ENCODE assay signal across 1 cellular context in the genomic region with DNA sequence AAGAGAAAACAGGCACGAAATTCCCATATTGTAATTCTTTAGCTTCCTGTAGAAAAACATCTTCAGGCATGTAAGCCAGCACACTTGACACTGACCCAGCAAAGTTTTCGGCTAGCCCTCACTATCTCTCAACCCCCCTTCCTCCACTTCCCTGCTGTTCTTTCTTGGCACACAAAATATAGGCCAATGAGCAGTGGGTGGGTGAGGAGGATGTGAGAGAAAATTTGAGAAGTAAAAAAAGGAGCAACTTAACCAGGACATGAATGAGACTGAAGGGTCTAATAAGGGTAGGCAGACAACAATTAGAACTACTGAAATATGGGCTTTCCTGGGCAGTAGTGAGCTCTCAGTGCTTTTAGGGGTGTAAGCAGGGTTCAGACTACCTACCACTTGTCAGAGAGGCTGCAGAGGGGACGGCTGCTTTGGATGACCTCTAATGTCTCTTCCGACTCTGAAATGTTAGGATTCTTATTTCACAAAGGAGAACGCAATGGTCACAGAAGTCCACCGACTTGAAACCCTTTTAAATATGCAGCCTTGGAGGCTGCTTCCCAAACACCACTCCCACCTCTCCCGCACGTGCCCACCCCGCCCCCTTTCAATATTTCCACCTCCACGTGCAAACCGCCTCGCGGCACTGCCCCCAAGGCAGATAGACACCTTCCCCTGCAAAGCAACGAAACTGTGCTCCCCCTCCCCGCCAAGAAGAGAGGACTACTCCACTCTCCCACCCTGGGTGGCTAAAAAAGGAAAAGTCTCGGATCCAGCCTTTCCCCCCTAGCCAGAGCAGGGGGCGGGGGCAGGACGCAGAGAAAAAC.
TF ChIP-seq lines count a peak whose summit lies in the region.

No MANE protein-coding gene starts in this region.

TF ChIP-seq in HepG2, 621 proteins besides CTCF, POLR2A, EP300 and RAD21 (continued from another document):
- peak; percentile 48; the same call in 1 of the 2 replicates for TF ChIP-seq MXD1 (CRISPR knock-in tag; IDR thresholded peaks at IDR 0.05)
- no peak for TF ChIP-seq ZNF256 (CRISPR knock-in tag; conservative IDR thresholded peaks at IDR 0.05)
- TF ChIP-seq ZNF607 (CRISPR knock-in tag; IDR thresholded peaks at IDR 0.05; ENCODE audit: borderline replicate concordance), result 0 out of 2 replicates have a peak, but pooled peaks have one; percentile 43
- 0 out of 2 replicates have a peak, but pooled peaks have one; percentile 18 for TF ChIP-seq NCOA1 (CRISPR knock-in tag; IDR thresholded peaks at IDR 0.05)
- TF ChIP-seq ZNF878 (CRISPR knock-in tag; IDR thresholded peaks at IDR 0.05), result no peak
- TF ChIP-seq, protein P1, sequence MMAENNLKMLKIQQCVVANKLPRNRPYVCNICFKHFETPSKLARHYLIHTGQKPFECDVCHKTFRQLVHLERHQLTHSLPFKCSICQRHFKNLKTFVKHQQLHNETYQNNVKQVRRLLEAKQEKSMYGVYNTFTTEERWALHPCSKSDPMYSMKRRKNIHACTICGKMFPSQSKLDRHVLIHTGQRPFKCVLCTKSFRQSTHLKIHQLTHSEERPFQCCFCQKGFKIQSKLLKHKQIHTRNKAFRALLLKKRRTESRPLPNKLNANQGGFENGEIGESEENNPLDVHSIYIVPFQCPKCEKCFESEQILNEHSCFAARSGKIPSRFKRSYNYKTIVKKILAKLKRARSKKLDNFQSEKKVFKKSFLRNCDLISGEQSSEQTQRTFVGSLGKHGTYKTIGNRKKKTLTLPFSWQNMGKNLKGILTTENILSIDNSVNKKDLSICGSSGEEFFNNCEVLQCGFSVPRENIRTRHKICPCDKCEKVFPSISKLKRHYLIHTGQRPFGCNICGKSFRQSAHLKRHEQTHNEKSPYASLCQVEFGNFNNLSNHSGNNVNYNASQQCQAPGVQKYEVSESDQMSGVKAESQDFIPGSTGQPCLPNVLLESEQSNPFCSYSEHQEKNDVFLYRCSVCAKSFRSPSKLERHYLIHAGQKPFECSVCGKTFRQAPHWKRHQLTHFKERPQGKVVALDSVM (CRISPR knock-in tag; IDR thresholded peaks at IDR 0.05), result no peak
- TF ChIP-seq, protein P2, sequence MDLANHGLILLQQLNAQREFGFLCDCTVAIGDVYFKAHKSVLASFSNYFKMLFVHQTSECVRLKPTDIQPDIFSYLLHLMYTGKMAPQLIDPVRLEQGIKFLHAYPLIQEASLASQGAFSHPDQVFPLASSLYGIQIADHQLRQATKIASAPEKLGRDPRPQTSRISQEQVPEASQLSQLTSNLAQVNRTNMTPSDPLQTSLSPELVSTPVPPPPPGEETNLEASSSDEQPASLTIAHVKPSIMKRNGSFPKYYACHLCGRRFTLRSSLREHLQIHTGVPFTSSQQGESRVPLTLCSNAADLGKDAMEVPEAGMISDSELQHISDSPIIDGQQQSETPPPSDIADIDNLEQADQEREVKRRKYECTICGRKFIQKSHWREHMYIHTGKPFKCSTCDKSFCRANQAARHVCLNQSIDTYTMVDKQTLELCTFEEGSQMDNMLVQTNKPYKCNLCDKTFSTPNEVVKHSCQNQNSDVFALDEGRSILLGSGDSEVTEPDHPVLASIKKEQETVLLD (CRISPR knock-in tag; IDR thresholded peaks at IDR 0.05; ENCODE audit: low read depth), result no peak
- peak; percentile 74; the same call in 1 of the 2 replicates for TF ChIP-seq ZNF33B (CRISPR knock-in tag; IDR thresholded peaks at IDR 0.05)
- TF ChIP-seq HNRNPUL1 (IDR thresholded peaks at IDR 0.05; ENCODE audit: low read depth, low read length), result no peak
- TF ChIP-seq ZBTB46 (CRISPR knock-in tag; IDR thresholded peaks at IDR 0.05; ENCODE audit: borderline replicate concordance), result no peak
- no peak for TF ChIP-seq PITX1 (CRISPR knock-in tag; IDR thresholded peaks at IDR 0.05)
- no peak for TF ChIP-seq ZNF749 (CRISPR knock-in tag; IDR thresholded peaks at IDR 0.05; ENCODE audit: borderline replicate concordance)
- no peak for TF ChIP-seq ONECUT2 (CRISPR knock-in tag; IDR thresholded peaks at IDR 0.05)
- TF ChIP-seq RBFOX2 (IDR thresholded peaks at IDR 0.05; ENCODE audit: low read depth, low read length), result peak; percentile 21; the same call in 1 of the 2 replicates
- TF ChIP-seq, protein P3, sequence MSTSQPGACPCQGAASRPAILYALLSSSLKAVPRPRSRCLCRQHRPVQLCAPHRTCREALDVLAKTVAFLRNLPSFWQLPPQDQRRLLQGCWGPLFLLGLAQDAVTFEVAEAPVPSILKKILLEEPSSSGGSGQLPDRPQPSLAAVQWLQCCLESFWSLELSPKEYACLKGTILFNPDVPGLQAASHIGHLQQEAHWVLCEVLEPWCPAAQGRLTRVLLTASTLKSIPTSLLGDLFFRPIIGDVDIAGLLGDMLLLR (CRISPR knock-in tag; IDR thresholded peaks at IDR 0.05), result peak; percentile 67; the same call in 1 of the 2 replicates
- TF ChIP-seq NR2F1 (CRISPR knock-in tag; IDR thresholded peaks at IDR 0.05), result no peak
- TF ChIP-seq SAP130 (CRISPR knock-in tag; IDR thresholded peaks at IDR 0.05; ENCODE audit: low read depth), result peak; percentile 33; the same call in 1 of the 2 replicates
- no peak for TF ChIP-seq TEAD2 (CRISPR knock-in tag; IDR thresholded peaks at IDR 0.05)
- TF ChIP-seq, protein P4, sequence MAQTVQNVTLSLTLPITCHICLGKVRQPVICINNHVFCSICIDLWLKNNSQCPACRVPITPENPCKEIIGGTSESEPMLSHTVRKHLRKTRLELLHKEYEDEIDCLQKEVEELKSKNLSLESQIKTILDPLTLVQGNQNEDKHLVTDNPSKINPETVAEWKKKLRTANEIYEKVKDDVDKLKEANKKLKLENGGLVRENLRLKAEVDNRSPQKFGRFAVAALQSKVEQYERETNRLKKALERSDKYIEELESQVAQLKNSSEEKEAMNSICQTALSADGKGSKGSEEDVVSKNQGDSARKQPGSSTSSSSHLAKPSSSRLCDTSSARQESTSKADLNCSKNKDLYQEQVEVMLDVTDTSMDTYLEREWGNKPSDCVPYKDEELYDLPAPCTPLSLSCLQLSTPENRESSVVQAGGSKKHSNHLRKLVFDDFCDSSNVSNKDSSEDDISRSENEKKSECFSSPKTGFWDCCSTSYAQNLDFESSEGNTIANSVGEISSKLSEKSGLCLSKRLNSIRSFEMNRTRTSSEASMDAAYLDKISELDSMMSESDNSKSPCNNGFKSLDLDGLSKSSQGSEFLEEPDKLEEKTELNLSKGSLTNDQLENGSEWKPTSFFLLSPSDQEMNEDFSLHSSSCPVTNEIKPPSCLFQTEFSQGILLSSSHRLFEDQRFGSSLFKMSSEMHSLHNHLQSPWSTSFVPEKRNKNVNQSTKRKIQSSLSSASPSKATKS (CRISPR knock-in tag; IDR thresholded peaks at IDR 0.05), result no peak
- no peak for TF ChIP-seq MEIS2 (CRISPR knock-in tag; IDR thresholded peaks at IDR 0.05)
- no peak for TF ChIP-seq KAT2B (IDR thresholded peaks at IDR 0.05; ENCODE audit: borderline replicate concordance, low read depth, low read length)
- TF ChIP-seq ZNF232 (CRISPR knock-in tag; IDR thresholded peaks at IDR 0.05; ENCODE audit: borderline replicate concordance), result no peak
- 0 out of 2 replicates have a peak, but pooled peaks have one; percentile 4 for TF ChIP-seq ZNF569 (CRISPR knock-in tag; IDR thresholded peaks at IDR 0.05; ENCODE audit: borderline replicate concordance)
- TF ChIP-seq MXD4 (CRISPR knock-in tag; IDR thresholded peaks at IDR 0.05), result peak; percentile 45; the same call in 1 of the 2 replicates
- TF ChIP-seq PTBP1 (IDR thresholded peaks at IDR 0.05; ENCODE audit: low read depth, low read length, poor library complexity, severe bottlenecking), result no peak
- 0 out of 2 replicates have a peak, but pooled peaks have one; percentile 8 for TF ChIP-seq ZNF331 (CRISPR knock-in tag; IDR thresholded peaks at IDR 0.05)
- no peak for TF ChIP-seq ZNF160 (CRISPR knock-in tag; IDR thresholded peaks at IDR 0.05)
- TF ChIP-seq HDAC1 (CRISPR knock-in tag; IDR thresholded peaks at IDR 0.05), result peak; percentile 35; the same call in 1 of the 2 replicates
- no peak for TF ChIP-seq NRL (CRISPR knock-in tag; IDR thresholded peaks at IDR 0.05; ENCODE audit: borderline replicate concordance)
- TF ChIP-seq ZNF101 (CRISPR knock-in tag; IDR thresholded peaks at IDR 0.05; ENCODE audit: borderline replicate concordance, low read depth), result no peak
- 0 out of 2 replicates have a peak, but pooled peaks have one; percentile 34 for TF ChIP-seq ATF7-NPFF (CRISPR knock-in tag; IDR thresholded peaks at IDR 0.05; ENCODE audit: low read depth)
- TF ChIP-seq, protein P5, sequence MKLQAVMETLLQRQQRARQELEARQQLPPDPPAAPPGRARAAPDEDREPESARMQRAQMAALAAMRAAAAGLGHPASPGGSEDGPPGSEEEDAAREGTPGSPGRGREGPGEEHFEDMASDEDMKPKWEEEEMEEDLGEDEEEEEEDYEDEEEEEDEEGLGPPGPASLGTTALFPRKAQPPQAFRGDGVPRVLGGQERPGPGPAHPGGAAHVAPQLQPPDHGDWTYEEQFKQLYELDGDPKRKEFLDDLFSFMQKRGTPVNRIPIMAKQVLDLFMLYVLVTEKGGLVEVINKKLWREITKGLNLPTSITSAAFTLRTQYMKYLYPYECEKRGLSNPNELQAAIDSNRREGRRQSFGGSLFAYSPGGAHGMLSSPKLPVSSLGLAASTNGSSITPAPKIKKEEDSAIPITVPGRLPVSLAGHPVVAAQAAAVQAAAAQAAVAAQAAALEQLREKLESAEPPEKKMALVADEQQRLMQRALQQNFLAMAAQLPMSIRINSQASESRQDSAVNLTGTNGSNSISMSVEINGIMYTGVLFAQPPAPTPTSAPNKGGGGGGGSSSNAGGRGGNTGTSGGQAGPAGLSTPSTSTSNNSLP (IDR thresholded peaks at IDR 0.05; ENCODE audit: low read depth, low read length), result no peak
- TF ChIP-seq, protein P6, sequence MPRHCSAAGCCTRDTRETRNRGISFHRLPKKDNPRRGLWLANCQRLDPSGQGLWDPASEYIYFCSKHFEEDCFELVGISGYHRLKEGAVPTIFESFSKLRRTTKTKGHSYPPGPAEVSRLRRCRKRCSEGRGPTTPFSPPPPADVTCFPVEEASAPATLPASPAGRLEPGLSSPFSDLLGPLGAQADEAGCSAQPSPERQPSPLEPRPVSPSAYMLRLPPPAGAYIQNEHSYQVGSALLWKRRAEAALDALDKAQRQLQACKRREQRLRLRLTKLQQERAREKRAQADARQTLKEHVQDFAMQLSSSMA (CRISPR knock-in tag; IDR thresholded peaks at IDR 0.05), result no peak
- peak; percentile 69; the same call in 1 of the 2 replicates for TF ChIP-seq ARNTL (CRISPR knock-in tag; IDR thresholded peaks at IDR 0.05)
- no peak for TF ChIP-seq RFXANK (CRISPR knock-in tag; IDR thresholded peaks at IDR 0.05)
- TF ChIP-seq REPIN1 (CRISPR knock-in tag; IDR thresholded peaks at IDR 0.05; ENCODE audit: borderline replicate concordance, low read depth), result peak; percentile 35; the same call in 1 of the 2 replicates
TF ChIP-seq in HepG2: peak in this region for 38.
